Comparison of ENCODE assay signal across 8 cellular contexts in the genomic region with DNA sequence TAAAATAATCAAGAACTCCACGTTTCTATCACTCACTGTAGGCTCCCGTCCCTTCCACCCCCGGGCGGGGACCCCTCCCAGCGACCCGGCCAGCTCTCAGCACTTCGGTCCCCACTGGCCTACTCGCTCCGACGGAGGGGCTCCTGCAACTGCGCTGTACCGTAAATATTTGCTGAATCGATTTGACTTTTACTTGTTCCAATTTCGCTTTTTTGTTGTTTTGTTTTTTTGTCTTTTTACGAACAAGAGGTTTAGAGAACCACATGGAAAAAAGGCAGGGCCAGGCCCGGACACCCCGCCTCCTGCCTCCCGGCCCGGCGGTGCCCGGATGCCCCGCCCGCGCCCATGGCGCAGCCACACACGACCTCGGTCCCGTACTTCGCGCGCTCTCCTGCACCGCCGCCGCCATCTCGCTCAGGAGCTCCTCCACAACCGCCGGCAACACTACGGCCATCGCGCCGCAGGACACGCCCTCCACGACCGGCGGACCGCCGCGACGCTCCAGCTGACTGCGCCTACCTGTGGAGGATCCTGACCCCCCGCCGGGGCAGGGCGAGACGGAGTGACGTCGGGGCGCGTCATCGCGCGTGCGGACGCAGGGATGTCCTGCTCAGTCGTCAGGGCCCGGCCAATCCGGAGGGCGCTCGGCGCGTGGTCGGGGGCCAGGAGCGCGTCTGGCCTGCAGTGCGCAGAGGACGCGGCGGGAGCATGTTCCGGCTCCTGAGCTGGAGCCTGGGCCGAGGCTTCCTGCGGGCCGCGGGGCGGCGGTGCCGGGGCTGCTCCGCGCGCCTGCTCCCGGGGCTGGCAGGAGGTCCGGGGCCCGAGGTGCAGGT. TPM values are rescaled to one million over a fixed set of nuclear protein-coding genes. Genes with fewer than 3 reads are reported as not detected.
DNase-seq lines count a peak whose midpoint lies in the region; ATAC-seq and TF ChIP-seq lines count a peak whose summit lies in the region.

A gene with protein sequence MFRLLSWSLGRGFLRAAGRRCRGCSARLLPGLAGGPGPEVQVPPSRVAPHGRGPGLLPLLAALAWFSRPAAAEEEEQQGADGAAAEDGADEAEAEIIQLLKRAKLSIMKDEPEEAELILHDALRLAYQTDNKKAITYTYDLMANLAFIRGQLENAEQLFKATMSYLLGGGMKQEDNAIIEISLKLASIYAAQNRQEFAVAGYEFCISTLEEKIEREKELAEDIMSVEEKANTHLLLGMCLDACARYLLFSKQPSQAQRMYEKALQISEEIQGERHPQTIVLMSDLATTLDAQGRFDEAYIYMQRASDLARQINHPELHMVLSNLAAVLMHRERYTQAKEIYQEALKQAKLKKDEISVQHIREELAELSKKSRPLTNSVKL (plus strand): TSS at position 684 of the 833 bp plus-strand sequence. CDS start 25 bp downstream, at position 709.
Gene ZSWIM7, minus strand, starts transcription at position 564 of the 833 bp plus-strand sequence. Its CDS starts 110 bp downstream, at position 454.

- peaks cover 20% of the 10 kb centered on the region for H3K79me2 ChIP-seq in fibroblast of lung (ENCODE audit: control insufficient read depth, insufficient read depth, low read length)

- intact Hi-C loops in naive thymus-derived CD4-positive, alpha-beta T cell (cut with micrococcal nuclease) = loop anchor here (1.0 to 10.0 kb wide), 11 partner anchors 40 to 742 kb away; partner anchors contain the start of genes TRIM16 (in 2 of the 2), ZNF286A (in 2 of the 2) and ADORA2B (in 1 of the 2)

- H2AFZ ChIP-seq in fibroblast of lung (ENCODE audit: low read length) = peak within 1 kb of the TSS; percentile 97

- ATAC-seq in activated T-helper 17 cell treated with anti-CD3 and anti-CD28 coated beads, Interleukin-2, amount 50 U/mL, for 72 hours (replicated peaks) = peak; percentile 96
- ATAC-seq in naive thymus-derived CD4-positive, alpha-beta T cell = peak; percentile 93
- peak; percentile 99 for ATAC-seq in stimulated activated memory B cell treated with anti-CD40 and anti-IgM and Interleukin-4, amounts not matched to agents 10 μg/mL and 1 μg/mL and 100 μg/mL, for 72 hours

- peak within 1 kb of the TSS; percentile 93 for H3K9ac ChIP-seq in fibroblast of lung (ENCODE audit: insufficient read depth, low read length)

- peak within 1 kb of the TSS; percentile 85 for H3K4me3 Mint-ChIP-seq in activated T-helper 17 cell treated with anti-CD3 and anti-CD28 coated beads, Interleukin-2, amount 50 U/mL, for 72 hours
- peak within 1 kb of the TSS; percentile 87 to 97 (median 94) for H3K4me3 Mint-ChIP-seq in naive thymus-derived CD4-positive, alpha-beta T cell
- peak within 1 kb of the TSS; percentile 90 for H3K4me3 Mint-ChIP-seq in stimulated activated memory B cell treated with anti-CD40 and anti-IgM and Interleukin-4, amounts not matched to agents 10 μg/mL and 1 μg/mL and 100 μg/mL, for 72 hours

- no peaks in the 10 kb centered on the region for H3K9me3 ChIP-seq in fibroblast of lung (ENCODE audit: control insufficient read depth, insufficient read depth, low read depth, low read length)
- no peaks in the 10 kb centered on the region for H3K9me3 ChIP-seq in naive thymus-derived CD4-positive, alpha-beta T cell (ENCODE audit: control insufficient read depth in 2 of 3, low read length in 3 of 3)

- no peaks in the 10 kb centered on the region for H3K27me3 ChIP-seq in fibroblast of lung (ENCODE audit: control insufficient read depth, insufficient read depth, low read length)
- H3K27me3 ChIP-seq in naive thymus-derived CD4-positive, alpha-beta T cell (ENCODE audit: control insufficient read depth in 2 of 2, insufficient read depth in 2 of 2, low read length in 2 of 2) = no peaks in the 10 kb centered on the region

- H3K27ac Mint-ChIP-seq in activated T-helper 17 cell treated with anti-CD3 and anti-CD28 coated beads, Interleukin-2, amount 50 U/mL, for 72 hours = peak within 1 kb of the TSS; percentile 78
- peak within 1 kb of the TSS; percentile 91 to 99 (median 96) for H3K27ac Mint-ChIP-seq in naive thymus-derived CD4-positive, alpha-beta T cell
- peak within 1 kb of the TSS; percentile 87 for H3K27ac Mint-ChIP-seq in stimulated activated memory B cell treated with anti-CD40 and anti-IgM and Interleukin-4, amounts not matched to agents 10 μg/mL and 1 μg/mL and 100 μg/mL, for 72 hours

- H3K27ac ChIP-seq in fibroblast of lung (ENCODE audit: insufficient read depth, low read length) = peak within 1 kb of the TSS; percentile 98
- peak within 1 kb of the TSS; percentile 86 for H3K27ac ChIP-seq in naive thymus-derived CD4-positive, alpha-beta T cell (ENCODE audit: low read depth, low read length)

- CTCF ChIA-PET in naive thymus-derived CD4-positive, alpha-beta T cell (lab: Charles Lee) = interaction anchor here (0.7 to 1.7 kb wide), 4 partner anchors 8 to 439 kb away, joined by 3 to 8 read pairs (median 4); no protein-coding TSS in a partner anchor

- peak; percentile 21; the same call in 1 of the 2 replicates for TF ChIP-seq CTCF in LNCaP clone FGC (IDR thresholded peaks at IDR 0.05; ENCODE audit: control insufficient read depth, extremely low read depth, insufficient read depth)
- no peak for TF ChIP-seq CTCF in fibroblast of lung (conservative IDR thresholded peaks at IDR 0.05 in 1 of 2, IDR thresholded peaks at IDR 0.05 in 1 of 2; ENCODE audit: low read depth in 1 of 2, low read length in 2 of 2)

- H3K27me3 Mint-ChIP-seq in activated T-helper 17 cell treated with anti-CD3 and anti-CD28 coated beads, Interleukin-2, amount 50 U/mL, for 72 hours = no peaks in the 10 kb centered on the region
- no peaks in the 10 kb centered on the region for H3K27me3 Mint-ChIP-seq in naive thymus-derived CD4-positive, alpha-beta T cell
- H3K27me3 Mint-ChIP-seq in stimulated activated memory B cell treated with anti-CD40 and anti-IgM and Interleukin-4, amounts not matched to agents 10 μg/mL and 1 μg/mL and 100 μg/mL, for 72 hours = no peaks in the 10 kb centered on the region

- peak within 1 kb of the TSS; percentile 100 for H3K4me2 ChIP-seq in fibroblast of lung (ENCODE audit: extremely low read depth, insufficient read depth, low read length)

- H3K4me1 Mint-ChIP-seq in activated T-helper 17 cell treated with anti-CD3 and anti-CD28 coated beads, Interleukin-2, amount 50 U/mL, for 72 hours = peaks cover 19% of the 10 kb centered on the region
- peaks cover 22 to 44% (median 41%) of the 10 kb centered on the region in 7 donors for H3K4me1 Mint-ChIP-seq in naive thymus-derived CD4-positive, alpha-beta T cell
- peaks cover 27% of the 10 kb centered on the region for H3K4me1 Mint-ChIP-seq in stimulated activated memory B cell treated with anti-CD40 and anti-IgM and Interleukin-4, amounts not matched to agents 10 μg/mL and 1 μg/mL and 100 μg/mL, for 72 hours

- POLR2A ChIA-PET in naive thymus-derived CD4-positive, alpha-beta T cell (lab: Charles Lee) = interaction anchor here (0.6 to 2.2 kb wide), 7 partner anchors 10 to 205 kb away, joined by 3 to 9 read pairs (median 4); no protein-coding TSS in a partner anchor

- H3K9me3 Mint-ChIP-seq in activated T-helper 17 cell treated with anti-CD3 and anti-CD28 coated beads, Interleukin-2, amount 50 U/mL, for 72 hours = no peaks in the 10 kb centered on the region
- peaks cover 0 to 6% (median 0%) of the 10 kb centered on the region in 11 donors for H3K9me3 Mint-ChIP-seq in naive thymus-derived CD4-positive, alpha-beta T cell
- no peaks in the 10 kb centered on the region for H3K9me3 Mint-ChIP-seq in stimulated activated memory B cell treated with anti-CD40 and anti-IgM and Interleukin-4, amounts not matched to agents 10 μg/mL and 1 μg/mL and 100 μg/mL, for 72 hours

- peaks cover 2% of the 10 kb centered on the region for H4K20me1 ChIP-seq in fibroblast of lung (ENCODE audit: control insufficient read depth, extremely low read depth, insufficient read depth, low read length)

- H3K4me3 ChIP-seq in LNCaP clone FGC (ENCODE audit: low read depth, low read length) (peak within 1 kb of the TSS; percentile 93), fibroblast of lung (replicated peaks in 1 of 4; ENCODE audit: control extremely low read depth in 1 of 4, insufficient read depth in 1 of 4, low read depth in 3 of 4, low read length in 4 of 4) (peak within 1 kb of the TSS; percentile 66 to 87 (median 83))
- peak within 1 kb of the TSS; percentile 88 for H3K4me3 ChIP-seq in naive thymus-derived CD4-positive, alpha-beta T cell (ENCODE audit: low read length)

- H3K4me1 ChIP-seq in fibroblast of lung (ENCODE audit: control insufficient read depth, extremely low read depth, insufficient read depth, low read length) = peaks cover 6% of the 10 kb centered on the region
- H3K4me1 ChIP-seq in naive thymus-derived CD4-positive, alpha-beta T cell (ENCODE audit: control insufficient read depth in 2 of 2, insufficient read depth in 2 of 2, low read length in 2 of 2) = peaks cover 11 to 16% of the 10 kb centered on the region in 2 donors

- DNase-seq in ELF-1 (ENCODE audit: low read depth, low spot score) (peak; percentile 98), H4 (ENCODE audit: low spot score) (peak; percentile 93), LNCaP clone FGC (ENCODE audit: low read depth) (peak; percentile 94), RPMI8226 (peak; percentile 94), fibroblast of lung (ENCODE audit: low read depth in 2 of 2) (peak; percentile 95 to 96)
- DNase-seq in naive thymus-derived CD4-positive, alpha-beta T cell = peak; percentile 84 to 95 (median 87)

- H3K36me3 ChIP-seq in fibroblast of lung (ENCODE audit: control insufficient read depth, insufficient read depth, low read length) = peaks cover 9% of the 10 kb centered on the region
- H3K36me3 ChIP-seq in naive thymus-derived CD4-positive, alpha-beta T cell (ENCODE audit: control insufficient read depth in 2 of 3, insufficient read depth in 3 of 3, low read length in 3 of 3) = peaks cover 9 to 32% (median 18%) of the 10 kb centered on the region in 3 experiments

- peaks cover 67% of the 10 kb centered on the region for H3K36me3 Mint-ChIP-seq in activated T-helper 17 cell treated with anti-CD3 and anti-CD28 coated beads, Interleukin-2, amount 50 U/mL, for 72 hours (ENCODE audit: low read depth)
- H3K36me3 Mint-ChIP-seq in naive thymus-derived CD4-positive, alpha-beta T cell = peaks cover 7 to 40% (median 23%) of the 10 kb centered on the region in 5 donors
- H3K36me3 Mint-ChIP-seq in stimulated activated memory B cell treated with anti-CD40 and anti-IgM and Interleukin-4, amounts not matched to agents 10 μg/mL and 1 μg/mL and 100 μg/mL, for 72 hours = peaks cover 37% of the 10 kb centered on the region

RNA-seq across cellular contexts. Expression of the first gene that starts in this region (rescaled TPM):
- 20.1 and 25.9 TPM in 2 replicates for total RNA-seq in H4 (2014; rRNA removed; shearing (Covaris generic))
- total RNA-seq in activated T-helper 17 cell treated with anti-CD3 and anti-CD28 coated beads, Interleukin-2, amount 50 U/mL, for 72 hours = 10 to 100 TPM; 22.2 to 28.8 TPM
- total RNA-seq in fibroblast of lung = 23.0 and 36.2 TPM in 2 replicates
- 4.2 and 4.3 TPM in 2 replicates for polyA plus RNA-seq in fibroblast of lung
- 14.9 and 15.3 TPM in 2 replicates for polyA plus RNA-seq in fibroblast of lung (2012)
- 1.4 and 9.9 TPM in 2 replicates for polyA minus RNA-seq in fibroblast of lung (ENCODE audit: low replicate concordance)
- total RNA-seq in naive thymus-derived CD4-positive, alpha-beta T cell = 10 to 100 TPM; 32.8 to 61.6 (median 37.4) TPM
- polyA plus RNA-seq in naive thymus-derived CD4-positive, alpha-beta T cell = 10 to 100 TPM; 35.8 to 35.9 TPM

RNA-seq across cellular contexts. Expression of gene ZSWIM7, which starts in this region (rescaled TPM):
- total RNA-seq in H4 (2014; rRNA removed; shearing (Covaris generic)) = 8.8 and 17.4 TPM in 2 replicates
- 10 to 100 TPM; 10.9 to 14.8 TPM for total RNA-seq in activated T-helper 17 cell treated with anti-CD3 and anti-CD28 coated beads, Interleukin-2, amount 50 U/mL, for 72 hours
- total RNA-seq in fibroblast of lung = 15.4 and 28.9 TPM in 2 replicates
- 17.6 and 23.2 TPM in 2 replicates for polyA plus RNA-seq in fibroblast of lung
- polyA plus RNA-seq in fibroblast of lung (2012) = 12.8 and 20.7 TPM in 2 replicates
- 14.7 and 16.0 TPM in 2 replicates for polyA minus RNA-seq in fibroblast of lung (ENCODE audit: low replicate concordance)
- total RNA-seq in naive thymus-derived CD4-positive, alpha-beta T cell = 10 to 100 TPM; 10.0 to 39.6 (median 25.4) TPM
- polyA plus RNA-seq in naive thymus-derived CD4-positive, alpha-beta T cell = 10 to 100 TPM; 78.6 to 82.7 TPM

Comparison
In these comparisons a context has a peak if more than half of its experiments do, and no peak if none do; other contexts are left out.
1. Peak in every context shown above with its lines: DNase-seq, ATAC-seq, H3K4me3 ChIP-seq and H3K27ac ChIP-seq.